ENCODE assay signal across 1 cellular context in genomic region chr5:42994285-42995151, GRCh38.
TF ChIP-seq lines count a peak whose summit lies in the region.

No MANE protein-coding gene starts in this region.

TF ChIP-seq in H1, 55 proteins besides CTCF, POLR2A, EP300 and RAD21 (continued from another document):
- peak in 1 of 2 experiments; percentile 75; a peak in 1 of 4 replicates for TF ChIP-seq HDAC2 (IDR thresholded peaks at IDR 0.05; ENCODE audit: borderline replicate concordance in 1 of 2, low read depth in 2 of 2, low read length in 2 of 2)
- TF ChIP-seq ASH2L (IDR thresholded peaks at IDR 0.05; ENCODE audit: low read length), result peak; percentile 48
- TF ChIP-seq KDM5A (IDR thresholded peaks at IDR 0.05; ENCODE audit: low read length), result no peak
- no peak for TF ChIP-seq ATF3 (IDR thresholded peaks at IDR 0.05; ENCODE audit: insufficient read depth, low read depth, low read length)
- 0 out of 2 replicates have a peak, but pooled peaks have one; percentile 5 for TF ChIP-seq TCF12 (IDR thresholded peaks at IDR 0.05; ENCODE audit: low read depth, low read length)
- TF ChIP-seq CBX8 (IDR thresholded peaks at IDR 0.05; ENCODE audit: borderline replicate concordance, low read depth, low read length), result 0 out of 2 replicates have a peak, but pooled peaks have one; percentile 11
- TF ChIP-seq CTBP2 (IDR thresholded peaks at IDR 0.05; ENCODE audit: borderline replicate concordance, insufficient read depth, insufficient read length, low read length), result peak; percentile 51
- peak; percentile 47 for TF ChIP-seq EZH2 (IDR thresholded peaks at IDR 0.05; ENCODE audit: low read depth, low read length, severe bottlenecking)
- TF ChIP-seq SP1 (IDR thresholded peaks at IDR 0.05; ENCODE audit: low read depth, low read length), result peak; percentile 61; the same call in 1 of the 2 replicates
- peak; percentile 60 for TF ChIP-seq SUZ12 (IDR thresholded peaks at IDR 0.05; ENCODE audit: low read length)
- peak; percentile 94 for TF ChIP-seq KDM1A (IDR thresholded peaks at IDR 0.05; ENCODE audit: borderline replicate concordance, low read length)
